Comparison of ENCODE assay signal across 25 cellular contexts in genomic region chr10:122990278-122990677, GRCh38. TPM values are rescaled to one million over a fixed set of nuclear protein-coding genes. Genes with fewer than 3 reads are reported as not detected.
DNase-seq lines count a peak whose midpoint lies in the region; ATAC-seq and TF ChIP-seq lines count a peak whose summit lies in the region.
"Had no signal": no experiment of that assay in that cellular context is flagged by ENCODE, and none has a peak within 500 bp of the region (broad histone marks: within the 10 kb centered on the region; RNA-seq: fewer than 3 reads in every experiment).

No MANE protein-coding gene starts in this region.

- no peaks in the 10 kb centered on the region for H3K9me3 Mint-ChIP-seq in activated CD4-positive, alpha-beta memory T cell treated with anti-CD3 and anti-CD28 coated beads for 36 hours
- H3K9me3 Mint-ChIP-seq in activated CD4-positive, alpha-beta memory T cell treated with anti-CD3 and anti-CD28 coated beads, Interleukin-2, amount 10 ng/mL, durations not matched to agents 7 days and 5 days: no peaks in the 10 kb centered on the region
- no peaks in the 10 kb centered on the region for H3K9me3 Mint-ChIP-seq in nephron progenitor cell
- H3K9me3 Mint-ChIP-seq: activated naive CD4-positive, alpha-beta T cell treated with anti-CD3 and anti-CD28 coated beads, Interleukin-2, amount 10 ng/mL, durations not matched to agents 7 days and 5 days; T-helper 1 cell treated with Interleukin-12 subunit alpha and Interleukin-12 subunit beta and Interleukin-4 antibody, amounts not matched to agents 30 μg/mL and 1 μg/mL, for 36 hours had no signal

- H3K27ac Mint-ChIP-seq in activated CD4-positive, alpha-beta memory T cell treated with anti-CD3 and anti-CD28 coated beads for 36 hours: peak overlapping the region; percentile 26
- no peak overlapping the region for H3K27ac Mint-ChIP-seq in activated CD4-positive, alpha-beta memory T cell treated with anti-CD3 and anti-CD28 coated beads, Interleukin-2, amount 10 ng/mL, durations not matched to agents 7 days and 5 days
- H3K27ac Mint-ChIP-seq in nephron progenitor cell: peak overlapping the region; percentile 97
- H3K27ac Mint-ChIP-seq: activated naive CD4-positive, alpha-beta T cell treated with anti-CD3 and anti-CD28 coated beads, Interleukin-2, amount 10 ng/mL, durations not matched to agents 7 days and 5 days; T-helper 1 cell treated with Interleukin-12 subunit alpha and Interleukin-12 subunit beta and Interleukin-4 antibody, amounts not matched to agents 30 μg/mL and 1 μg/mL, for 36 hours had no signal

- H3K36me3 Mint-ChIP-seq in activated CD4-positive, alpha-beta memory T cell treated with anti-CD3 and anti-CD28 coated beads for 36 hours: peaks cover 9% of the 10 kb centered on the region
- peaks cover 23% of the 10 kb centered on the region for H3K36me3 Mint-ChIP-seq in activated CD4-positive, alpha-beta memory T cell treated with anti-CD3 and anti-CD28 coated beads, Interleukin-2, amount 10 ng/mL, durations not matched to agents 7 days and 5 days (ENCODE audit: low read depth)
- peaks cover 18% of the 10 kb centered on the region for H3K36me3 Mint-ChIP-seq in nephron progenitor cell (ENCODE audit: low read depth)

- POLR2A ChIA-PET in activated CD4-positive, alpha-beta memory T cell treated with anti-CD3 and anti-CD28 coated beads for 36 hours (lab: Charles Lee): interaction anchor here (2.2 kb wide), 1 partner anchor 18 kb away, joined by 6 read pairs; no protein-coding TSS in a partner anchor
- POLR2A ChIA-PET in activated CD4-positive, alpha-beta memory T cell treated with anti-CD3 and anti-CD28 coated beads, Interleukin-2, amount 10 ng/mL, durations not matched to agents 7 days and 5 days (lab: Charles Lee): interaction anchor here (2.9 kb wide), 1 partner anchor 10 kb away, joined by 11 read pairs; the partner anchor contains the start of gene PSTK
- POLR2A ChIA-PET in HEK293T (lab: Yijun Ruan, JAX): interaction anchor here (1.0 to 1.7 kb wide), 2 partner anchors 10 to 18 kb away, joined by 4 to 5 read pairs; partner anchors contain the start of gene PSTK

- H3K4me1 Mint-ChIP-seq in activated CD4-positive, alpha-beta memory T cell treated with anti-CD3 and anti-CD28 coated beads for 36 hours (ENCODE audit: low read depth): peaks cover 3% of the 10 kb centered on the region
- H3K4me1 Mint-ChIP-seq in activated CD4-positive, alpha-beta memory T cell treated with anti-CD3 and anti-CD28 coated beads, Interleukin-2, amount 10 ng/mL, durations not matched to agents 7 days and 5 days: no peaks in the 10 kb centered on the region
- peaks cover 5% of the 10 kb centered on the region for H3K4me1 Mint-ChIP-seq in nephron progenitor cell
- H3K4me1 Mint-ChIP-seq: activated naive CD4-positive, alpha-beta T cell treated with anti-CD3 and anti-CD28 coated beads, Interleukin-2, amount 10 ng/mL, durations not matched to agents 7 days and 5 days had no signal

- no peak overlapping the region for H3K4me3 Mint-ChIP-seq in activated CD4-positive, alpha-beta memory T cell treated with anti-CD3 and anti-CD28 coated beads for 36 hours
- H3K4me3 Mint-ChIP-seq in activated CD4-positive, alpha-beta memory T cell treated with anti-CD3 and anti-CD28 coated beads, Interleukin-2, amount 10 ng/mL, durations not matched to agents 7 days and 5 days: no peak overlapping the region
- no peak overlapping the region for H3K4me3 Mint-ChIP-seq in nephron progenitor cell
- H3K4me3 Mint-ChIP-seq: activated naive CD4-positive, alpha-beta T cell treated with anti-CD3 and anti-CD28 coated beads, Interleukin-2, amount 10 ng/mL, durations not matched to agents 7 days and 5 days; T-helper 1 cell treated with Interleukin-12 subunit alpha and Interleukin-12 subunit beta and Interleukin-4 antibody, amounts not matched to agents 30 μg/mL and 1 μg/mL, for 36 hours had no signal

- H3K36me3 ChIP-seq in heart left ventricle: peaks cover 0 to 73% (median 36%) of the 10 kb centered on the region in 9 donors

- no peaks in the 10 kb centered on the region for H3K27me3 ChIP-seq in heart left ventricle
- H3K27me3 ChIP-seq: BLaER1 treated with 17β-estradiol and CSF1 and Interleukin-3, amounts not matched to agents 10 nM and 100 nM; body of pancreas; colonic mucosa; gastrocnemius medialis; spleen; suprapubic skin had no signal

- ATAC-seq in HG03439 (IDR thresholded peaks at IDR 0.05; ENCODE audit: unreplicated experiment) (no peak), heart left ventricle (no peak)
- ATAC-seq: A549, body of pancreas, gastrocnemius medialis, left cardiac atrium had no signal

- TF ChIP-seq CTCF in nephron progenitor cell (IDR thresholded peaks at IDR 0.05) (no peak), heart left ventricle (IDR thresholded peaks at IDR 0.05) (no peak)

- no peaks in the 10 kb centered on the region for H3K4me1 ChIP-seq in heart left ventricle
- H3K4me1 ChIP-seq: A549, body of pancreas, colonic mucosa, gastrocnemius medialis, spleen, suprapubic skin had no signal

- H3K4me3 ChIP-seq in heart left ventricle: no peak overlapping the region
- H3K4me3 ChIP-seq: A549; BLaER1 treated with 17β-estradiol and CSF1 and Interleukin-3, amounts not matched to agents 10 nM and 100 nM; body of pancreas; colonic mucosa; gastrocnemius medialis; spleen; suprapubic skin had no signal

- CTCF ChIA-PET in activated CD4-positive, alpha-beta memory T cell treated with anti-CD3 and anti-CD28 coated beads for 36 hours (lab: Charles Lee): interaction anchor here (1.3 kb wide), 1 partner anchor 10 kb away, joined by 7 read pairs; the partner anchor contains the start of gene PSTK
- CTCF ChIA-PET in activated CD4-positive, alpha-beta memory T cell treated with anti-CD3 and anti-CD28 coated beads, Interleukin-2, amount 10 ng/mL, durations not matched to agents 7 days and 5 days (lab: Charles Lee): interaction anchor here (1.2 to 2.5 kb wide), 2 partner anchors 10 to 341 kb away, joined by 3 to 13 read pairs; partner anchors contain the start of gene PSTK
- CTCF ChIA-PET in HEK293T (lab: Yijun Ruan, JAX): interaction anchor here (0.6 kb wide), 1 partner anchor 562 kb away, joined by 3 read pairs; no protein-coding TSS in a partner anchor

- no peaks in the 10 kb centered on the region for H3K27me3 Mint-ChIP-seq in activated CD4-positive, alpha-beta memory T cell treated with anti-CD3 and anti-CD28 coated beads for 36 hours
- no peaks in the 10 kb centered on the region for H3K27me3 Mint-ChIP-seq in activated CD4-positive, alpha-beta memory T cell treated with anti-CD3 and anti-CD28 coated beads, Interleukin-2, amount 10 ng/mL, durations not matched to agents 7 days and 5 days
- H3K27me3 Mint-ChIP-seq in nephron progenitor cell (ENCODE audit: low read depth, poor library complexity): no peaks in the 10 kb centered on the region
- H3K27me3 Mint-ChIP-seq: activated naive CD4-positive, alpha-beta T cell treated with anti-CD3 and anti-CD28 coated beads, Interleukin-2, amount 10 ng/mL, durations not matched to agents 7 days and 5 days had no signal

- no peak for TF ChIP-seq POLR2A in heart left ventricle (IDR thresholded peaks at IDR 0.05)

- intact Hi-C loops in activated CD4-positive, alpha-beta memory T cell treated with anti-CD3 and anti-CD28 coated beads for 36 hours (cut with micrococcal nuclease): no loop called here
- intact Hi-C loops in heart left ventricle (cut with DNase I): no loop called here

- no peak overlapping the region for H3K27ac ChIP-seq in heart left ventricle
- H3K27ac ChIP-seq: A549; BLaER1 treated with 17β-estradiol and CSF1 and Interleukin-3, amounts not matched to agents 10 nM and 100 nM; body of pancreas; colonic mucosa; gastrocnemius medialis; KMS-11; spleen; suprapubic skin; VCaP had no signal

- H3K9me3 ChIP-seq in heart left ventricle: no peaks in the 10 kb centered on the region
- H3K9me3 ChIP-seq: A549; BLaER1 treated with 17β-estradiol and CSF1 and Interleukin-3, amounts not matched to agents 10 nM and 100 nM; body of pancreas; colonic mucosa; gastrocnemius medialis; spleen; suprapubic skin had no signal

- DNase-seq in activated CD4-positive, alpha-beta memory T cell treated with anti-CD3 and anti-CD28 coated beads for 36 hours: no peak
- DNase-seq in activated CD4-positive, alpha-beta memory T cell treated with anti-CD3 and anti-CD28 coated beads, Interleukin-2, amount 10 ng/mL, durations not matched to agents 7 days and 5 days: no peak
- DNase-seq in HEK293T (ENCODE audit: extremely low spot score) (no peak), astrocyte of the hippocampus (ENCODE audit: low read depth, low spot score) (peak; percentile 23), nephron progenitor cell (no peak), NOMO-1 (lab: John Stamatoyannopoulos, UW; ENCODE audit: unreplicated experiment in 2 of 2) (no peak), heart left ventricle (no peak)
- DNase-seq: activated CD4-positive, alpha-beta T cell treated with anti-CD3 and anti-CD28 coated beads, Interleukin-2, amount 50 U/mL, for 4 hours; activated naive CD4-positive, alpha-beta T cell treated with anti-CD3 and anti-CD28 coated beads, Interleukin-2, amount 10 ng/mL, durations not matched to agents 7 days and 5 days; activated T-cell treated with anti-CD3 and anti-CD28 coated beads for 4 hours; body of pancreas; colonic mucosa; gastrocnemius medialis; left cardiac atrium; NCI-H1092 treated with DMSO at 0.1 percent for 48 hours; NCI-H2081; NCI-H524 treated with DMSO at 0.1 percent for 48 hours; spleen had no signal

- WGBS in heart left ventricle, 4 donors: 67 to 85% (median 77%) methylated on average over 5 of the region's 5 CpGs

RNA-seq across cellular contexts. Expression of gene PSTK, which starts 10.1 kb away (rescaled TPM):
- total RNA-seq in activated CD4-positive, alpha-beta memory T cell treated with anti-CD3 and anti-CD28 coated beads for 36 hours: 1 to 10 TPM; 3.2 to 3.4 TPM
- total RNA-seq in activated CD4-positive, alpha-beta memory T cell treated with anti-CD3 and anti-CD28 coated beads, Interleukin-2, amount 10 ng/mL, durations not matched to agents 7 days and 5 days: 1 to 10 TPM; 2.6 to 3.8 TPM
- 1 to 10 TPM in 8 of 9 donors, under 1 TPM in 1; 0.97 to 3.9 (median 2.0) TPM for total RNA-seq in heart left ventricle
- polyA plus RNA-seq in heart left ventricle: 1 to 10 TPM; 1.9 to 3.3 TPM

RNA-seq across cellular contexts. Expression of gene IKZF5, which starts 18.3 kb away (rescaled TPM):
- 10 to 100 TPM; 14.5 to 14.8 TPM for total RNA-seq in activated CD4-positive, alpha-beta memory T cell treated with anti-CD3 and anti-CD28 coated beads for 36 hours
- 10 to 100 TPM; 16.6 to 18.5 TPM for total RNA-seq in activated CD4-positive, alpha-beta memory T cell treated with anti-CD3 and anti-CD28 coated beads, Interleukin-2, amount 10 ng/mL, durations not matched to agents 7 days and 5 days
- 10 to 100 TPM in 4 of 9 donors, 1 to 10 TPM in 5; 5.0 to 16.5 (median 8.6) TPM for total RNA-seq in heart left ventricle
- 1 to 10 TPM; 5.8 to 5.9 TPM for polyA plus RNA-seq in heart left ventricle

RNA-seq across cellular contexts. Expression of gene ACADSB, which starts 18.5 kb away (rescaled TPM):
- 10 to 100 TPM; 22.1 to 25.1 TPM for total RNA-seq in activated CD4-positive, alpha-beta memory T cell treated with anti-CD3 and anti-CD28 coated beads for 36 hours
- total RNA-seq in activated CD4-positive, alpha-beta memory T cell treated with anti-CD3 and anti-CD28 coated beads, Interleukin-2, amount 10 ng/mL, durations not matched to agents 7 days and 5 days: 10 to 100 TPM; 21.2 to 21.7 TPM
- total RNA-seq in heart left ventricle: 100 to 1,000 TPM in 1 of 9 donors, 10 to 100 TPM in 8; 30.3 to 102 (median 60.0) TPM
- polyA plus RNA-seq in heart left ventricle: 10 to 100 TPM in 1 of 2 donors, 1 to 10 TPM in 1; 9.6 to 11.5 TPM

RNA-seq across cellular contexts. Expression of gene C10orf88, which starts 36.3 kb away (rescaled TPM):
- total RNA-seq in activated CD4-positive, alpha-beta memory T cell treated with anti-CD3 and anti-CD28 coated beads for 36 hours: 1 to 10 TPM; 8.3 to 9.2 TPM
- 10 to 100 TPM; 12.6 to 15.1 TPM for total RNA-seq in activated CD4-positive, alpha-beta memory T cell treated with anti-CD3 and anti-CD28 coated beads, Interleukin-2, amount 10 ng/mL, durations not matched to agents 7 days and 5 days
- 1 to 10 TPM; 3.4 to 8.3 (median 5.7) TPM for total RNA-seq in heart left ventricle
- polyA plus RNA-seq in heart left ventricle: 1 to 10 TPM; 3.1 to 5.7 TPM
